In the genomic region with DNA sequence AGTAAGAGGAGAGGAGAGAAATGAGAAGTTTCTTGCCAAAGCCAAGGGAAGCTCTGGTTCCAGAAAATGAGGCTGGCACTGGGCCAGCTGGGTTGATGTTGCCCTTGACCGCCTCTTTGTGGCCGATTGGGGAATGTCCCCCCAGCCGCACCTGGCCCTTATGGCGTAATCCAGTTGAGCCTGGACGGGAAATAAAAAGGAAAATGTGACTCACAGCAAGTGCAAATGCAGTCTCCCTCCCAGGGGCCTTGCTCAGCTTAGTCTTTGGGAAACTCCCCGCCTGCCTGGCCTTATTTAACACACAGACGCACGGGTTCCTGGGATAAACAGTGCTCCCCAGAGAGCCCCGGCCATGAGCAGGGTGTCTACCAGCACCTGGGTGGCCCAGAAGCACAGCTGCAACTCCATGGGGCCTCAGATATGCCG, we compare ENCODE assay signal across 8 cellular contexts.
DNase-seq lines count a peak whose midpoint lies in the region; ATAC-seq, FAIRE-seq and TF ChIP-seq lines count a peak whose summit lies in the region.

No MANE protein-coding gene starts in this region.

- peak overlapping the region; percentile 94 for H3K27ac ChIP-seq in DOHH2 (ENCODE audit: low read depth, low read length)
- H3K27ac ChIP-seq in body of pancreas = peak overlapping the region; percentile 92 to 96 (median 93)

- no peaks in the 10 kb centered on the region for H3K27me3 ChIP-seq in DOHH2 (ENCODE audit: control insufficient read depth, low read length)
- no peaks in the 10 kb centered on the region for H3K27me3 ChIP-seq in body of pancreas

- TF ChIP-seq CTCF in DOHH2 (IDR thresholded peaks at IDR 0.05; ENCODE audit: low read depth, low read length, poor library complexity, severe bottlenecking) (peak; percentile 65), body of pancreas (IDR thresholded peaks at IDR 0.05) (peak; percentile 38 to 92 (median 78))

- FAIRE-seq in GM19239 (lab: Jason Lieb, UNC) = peak; percentile 91

- 5 to 19% methylated on average over 10 of the region's 10 CpGs for WGBS in body of pancreas, 2 donors

- H3K4me3 ChIP-seq in DOHH2 (ENCODE audit: low read length) = peak overlapping the region; percentile 55
- H3K4me3 ChIP-seq in body of pancreas = no peak overlapping the region

- H3K4me2 ChIP-seq in DOHH2 (ENCODE audit: low read length) = peak overlapping the region; percentile 64

- ATAC-seq in HG03135 (IDR thresholded peaks at IDR 0.05; ENCODE audit: unreplicated experiment) (peak; percentile 92), body of pancreas (peak; percentile 98)

- no peaks in the 10 kb centered on the region for H3K79me2 ChIP-seq in DOHH2 (ENCODE audit: control insufficient read depth, low read length)

- H3K9me2 ChIP-seq in DOHH2 (replicated peaks; ENCODE audit: control insufficient read depth, low read length) = no peaks in the 10 kb centered on the region

- intact Hi-C loops in body of pancreas (cut with DNase I) = no loop called here

- DNase-seq in GM19239 (ENCODE audit: insufficient read length, low spot score) (peak; percentile 46), NCI-H748 (lab: John Stamatoyannopoulos, UW; ENCODE audit: unreplicated experiment) (peak; percentile 70), body of pancreas (peak; percentile 94 to 96 (median 96)), iris pigment epithelial cell (ENCODE audit: low read depth) (peak; percentile 100), NCI-H345 (lab: John Stamatoyannopoulos, UW) (no peak)
- peak; percentile 42 to 47 for DNase-seq in stimulated activated CD4-positive, alpha-beta T cell treated with anti-CD3 and anti-CD28 coated beads, Interleukin-2, amount 100 ng/mL, for 48 hours

- no peaks in the 10 kb centered on the region for H3K9me3 ChIP-seq in DOHH2 (ENCODE audit: control insufficient read depth, insufficient read depth, low read length)
- no peaks in the 10 kb centered on the region for H3K9me3 ChIP-seq in body of pancreas

- TF ChIP-seq POLR2A in body of pancreas (IDR thresholded peaks at IDR 0.05) = peak in 2 of 3 donors; percentile 46 to 57

- H3K36me3 ChIP-seq in DOHH2 (ENCODE audit: control insufficient read depth, low read length) (no peaks in the 10 kb centered on the region), body of pancreas (replicated peaks in 1 of 2; ENCODE audit: insufficient read depth in 1 of 2, low read depth in 2 of 2) (no peaks in the 10 kb centered on the region)

- peaks cover 69% of the 10 kb centered on the region for H3K4me1 ChIP-seq in DOHH2 (ENCODE audit: control insufficient read depth, low read length)
- peaks cover 24% of the 10 kb centered on the region for H3K4me1 ChIP-seq in body of pancreas

- no peaks in the 10 kb centered on the region for H4K20me1 ChIP-seq in DOHH2 (ENCODE audit: control insufficient read depth, insufficient read depth, low read depth, low read length)

- peaks cover 12% of the 10 kb centered on the region for H3F3A ChIP-seq in DOHH2 (ENCODE audit: control insufficient read depth, insufficient read depth)
